Comparison of ENCODE assay signal across 8 cellular contexts in the genomic region with DNA sequence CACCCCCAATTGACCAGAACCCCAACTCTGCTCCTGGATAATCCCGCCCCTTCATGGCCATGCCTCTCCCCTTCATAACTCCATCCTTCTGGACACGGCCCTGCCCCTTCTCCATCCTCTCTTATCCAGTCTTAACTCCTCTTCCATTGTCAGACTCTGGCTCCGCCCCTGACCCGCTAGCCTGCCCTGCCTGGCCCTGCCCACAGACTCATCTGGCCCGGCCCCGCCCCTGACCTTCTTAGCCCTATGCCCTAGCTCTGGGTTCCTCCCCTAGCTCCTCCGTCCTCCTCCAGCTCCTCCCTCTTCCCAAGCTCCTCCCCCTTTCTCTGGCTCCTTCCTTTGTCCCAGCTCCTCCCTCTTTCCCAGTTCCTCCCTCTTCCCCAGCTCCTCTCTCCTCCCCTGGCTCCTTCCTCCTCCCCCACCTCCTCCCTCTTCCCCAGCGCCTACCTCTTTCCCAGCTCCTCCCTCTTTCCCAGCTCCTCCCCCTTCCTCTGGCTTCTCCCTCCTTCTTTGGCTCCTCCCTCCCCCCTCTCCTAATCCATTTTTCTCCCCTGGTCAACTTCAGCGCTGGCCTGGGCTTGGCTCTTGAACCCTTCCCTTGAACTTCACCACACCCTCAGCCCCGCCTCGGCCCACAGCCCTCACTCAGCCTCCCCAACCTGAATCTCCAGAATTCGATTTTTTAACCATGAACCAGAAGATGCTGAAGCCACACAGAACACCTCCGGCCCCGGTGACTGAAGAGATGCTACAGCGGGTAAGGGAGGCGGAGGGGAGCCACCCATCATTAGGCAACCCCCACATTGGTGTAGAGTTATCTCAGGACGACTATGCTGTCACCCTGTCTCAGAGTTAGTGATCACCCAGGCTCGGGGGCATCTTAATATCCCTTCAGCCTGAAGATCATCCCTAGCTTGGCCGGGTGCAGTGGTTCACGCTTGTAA. TPM values are rescaled to one million over a fixed set of nuclear protein-coding genes. Genes with fewer than 3 reads are reported as not detected.
DNase-seq lines count a peak whose midpoint lies in the region; ATAC-seq, FAIRE-seq and TF ChIP-seq lines count a peak whose summit lies in the region.

No MANE protein-coding gene starts in this region.

- H3K9me3 Mint-ChIP-seq in activated T-cell treated with anti-CD3 and anti-CD28 coated beads, Interleukin-2, amount 50 U/mL, for 4 hours, result no peaks in the 10 kb centered on the region

- no peaks in the 10 kb centered on the region for H3K27me3 ChIP-seq in pancreas

- H3K27me3 Mint-ChIP-seq in activated T-cell treated with anti-CD3 and anti-CD28 coated beads, Interleukin-2, amount 50 U/mL, for 4 hours (ENCODE audit: low read depth), result peaks cover 30% of the 10 kb centered on the region

- no peak overlapping the region for H3K4me3 ChIP-seq in pancreas

- no peak for TF ChIP-seq CTCF in pancreas (IDR thresholded peaks at IDR 0.05)

- no peak overlapping the region for H3K27ac ChIP-seq in pancreas

- peaks cover 0 to 8% (median 0%) of the 10 kb centered on the region in 3 donors for H3K4me1 ChIP-seq in pancreas

- no peaks in the 10 kb centered on the region for H3K9me3 ChIP-seq in pancreas

- peak; percentile 87 for DNase-seq in ACHN
- peak; percentile 90 for DNase-seq in H54 (ENCODE audit: insufficient read length, low spot score)
- peak; percentile 92 for DNase-seq in NCI-H774 (lab: John Stamatoyannopoulos, UW)
- no peak for DNase-seq in activated T-cell treated with anti-CD3 and anti-CD28 coated beads, Interleukin-2, amount 50 U/mL, for 4 hours
- peak; percentile 59 for DNase-seq in globus pallidus (ENCODE audit: low spot score)
- peak; percentile 84 to 95 (median 91) for DNase-seq in pancreas

- no peak for TF ChIP-seq POLR2A in H54 (IDR thresholded peaks at IDR 0.05; ENCODE audit: low read depth, low read length)

- ATAC-seq in activated T-cell treated with anti-CD3 and anti-CD28 coated beads, Interleukin-2, amount 50 U/mL, for 4 hours, result peak; percentile 74 to 76
- peak; percentile 84 to 92 (median 88) for ATAC-seq in pancreas
- ATAC-seq in GM18520 (IDR thresholded peaks at IDR 0.05; ENCODE audit: unreplicated experiment), result no peak
- no peak for ATAC-seq in GM19351 (IDR thresholded peaks at IDR 0.05; ENCODE audit: unreplicated experiment)

- H3K4me3 Mint-ChIP-seq in activated T-cell treated with anti-CD3 and anti-CD28 coated beads, Interleukin-2, amount 50 U/mL, for 4 hours, result no peak overlapping the region

- H3K36me3 Mint-ChIP-seq in activated T-cell treated with anti-CD3 and anti-CD28 coated beads, Interleukin-2, amount 50 U/mL, for 4 hours (ENCODE audit: insufficient read depth), result no peaks in the 10 kb centered on the region

- in situ Hi-C loops in ACHN (cut with HindIII; ENCODE audit: low pct_ligation_motif_present, low pct_unique_long_range_greater_than_20kb, low sequenced_read_pairs), result no loop called here

- no peaks in the 10 kb centered on the region for H3K36me3 ChIP-seq in pancreas

- H3K4me1 Mint-ChIP-seq in activated T-cell treated with anti-CD3 and anti-CD28 coated beads, Interleukin-2, amount 50 U/mL, for 4 hours (ENCODE audit: low read depth), result peaks cover 11% of the 10 kb centered on the region

- intact Hi-C loops in pancreas (cut with DNase I), result no loop called here

- 41% methylated on average over 19 to 20 of the region's 20 CpGs for WGBS in pancreas, 2 donors

- FAIRE-seq in H54 (lab: Jason Lieb, UNC), result peak; percentile 89
- no peak for FAIRE-seq in pancreas (lab: Jason Lieb, UNC)

RNA-seq across cellular contexts. Expression of a gene that starts 9.2 kb away (rescaled TPM):
- 1 to 10 TPM; 4.8 to 5.6 (median 5.1) TPM for total RNA-seq in activated T-cell treated with anti-CD3 and anti-CD28 coated beads, Interleukin-2, amount 50 U/mL, for 4 hours
- 10 to 100 TPM; 22.6 to 33.9 (median 23.3) TPM for total RNA-seq in pancreas
- polyA plus RNA-seq in pancreas, result 10 to 100 TPM; 35.5 to 68.8 TPM

RNA-seq across cellular contexts. Expression of a gene that starts 15.8 kb away (rescaled TPM):
- total RNA-seq in activated T-cell treated with anti-CD3 and anti-CD28 coated beads, Interleukin-2, amount 50 U/mL, for 4 hours, result 10 to 100 TPM; 20.5 to 27.4 (median 22.6) TPM
- 10 to 100 TPM in 2 of 6 donors, 1 to 10 TPM in 4; 6.9 to 16.8 (median 9.3) TPM for total RNA-seq in pancreas
- 10 to 100 TPM; 33.5 to 35.4 TPM for polyA plus RNA-seq in pancreas

RNA-seq across cellular contexts. Expression of a gene that starts 17.8 kb away (rescaled TPM):
- total RNA-seq in activated T-cell treated with anti-CD3 and anti-CD28 coated beads, Interleukin-2, amount 50 U/mL, for 4 hours, result 1 to 10 TPM in 1 of 3 donors, under 1 TPM in 2; 0.76 to 1.1 (median 0.90) TPM
- total RNA-seq in pancreas, result 1 to 10 TPM; 1.5 to 3.2 (median 2.2) TPM
- polyA plus RNA-seq in pancreas, result 1 to 10 TPM; 5.9 to 6.8 TPM

RNA-seq across cellular contexts. Expression of a gene that starts 28.9 kb away (rescaled TPM):
- total RNA-seq in activated T-cell treated with anti-CD3 and anti-CD28 coated beads, Interleukin-2, amount 50 U/mL, for 4 hours, result 100 to 1,000 TPM; 106 to 121 (median 107) TPM
- total RNA-seq in pancreas, result 10 to 100 TPM; 25.4 to 65.2 (median 32.8) TPM
- 10 to 100 TPM; 53.7 to 86.2 TPM for polyA plus RNA-seq in pancreas

Comparison
In these comparisons a context has a peak if more than half of its experiments do, and no peak if none do; other contexts are left out.
1. ATAC-seq: peak in activated T-cell treated with anti-CD3 and anti-CD28 coated beads, Interleukin-2, amount 50 U/mL, for 4 hours (2 of 2) and pancreas (4 of 4); none in GM18520 (single experiment) and GM19351 (single experiment).